Comparison of ENCODE assay signal across 20 cellular contexts in the genomic region with DNA sequence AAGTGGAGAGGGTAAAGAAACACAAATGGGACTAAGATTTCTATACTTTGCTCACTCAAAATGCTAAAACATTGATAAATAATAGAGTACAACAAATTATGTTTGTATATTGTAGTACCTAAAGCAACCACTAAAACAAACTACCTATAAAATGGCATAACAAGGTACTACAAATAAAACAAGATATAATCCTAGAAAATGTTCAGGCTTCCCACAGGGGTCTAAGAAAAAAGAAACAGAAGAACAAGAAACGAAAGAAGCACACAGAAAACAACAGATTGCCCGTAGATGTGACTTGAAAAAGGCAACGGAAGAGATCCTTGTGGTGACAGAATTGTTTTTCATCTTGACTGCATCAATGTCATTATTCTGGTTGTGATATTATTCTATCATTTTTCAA.
DNase-seq lines count a peak whose midpoint lies in the region; ATAC-seq, FAIRE-seq and TF ChIP-seq lines count a peak whose summit lies in the region.
"Had no signal": no experiment of that assay in that cellular context is flagged by ENCODE, and none has a peak within 500 bp of the region (broad histone marks: within the 10 kb centered on the region; RNA-seq: fewer than 3 reads in every experiment).

No MANE protein-coding gene starts in this region.

- H3K4me3 ChIP-seq in left ventricle myocardium inferior, result no peak overlapping the region
- no peak overlapping the region for H3K4me3 ChIP-seq in heart left ventricle
- no peak overlapping the region for H3K4me3 ChIP-seq in astrocyte (ENCODE audit: insufficient read depth, low read depth, low read length)

- no peaks in the 10 kb centered on the region for H3K4me1 Mint-ChIP-seq in astrocyte (ENCODE audit: low read depth, unreplicated experiment)
- no peaks in the 10 kb centered on the region for H3K4me1 Mint-ChIP-seq in activated CD4-positive, alpha-beta memory T cell treated with anti-CD3 and anti-CD28 coated beads, Interleukin-2, amount 10 ng/mL, durations not matched to agents 7 days and 5 days

- H3K36me3 Mint-ChIP-seq in astrocyte (ENCODE audit: low read depth, unreplicated experiment), result no peaks in the 10 kb centered on the region
- H3K36me3 Mint-ChIP-seq in activated CD4-positive, alpha-beta memory T cell treated with anti-CD3 and anti-CD28 coated beads, Interleukin-2, amount 10 ng/mL, durations not matched to agents 7 days and 5 days (ENCODE audit: low read depth), result no peaks in the 10 kb centered on the region

- DNase-seq in left ventricle myocardium inferior (no peak), heart left ventricle (no peak), astrocyte (ENCODE audit: low read depth) (no peak), foreskin keratinocyte (no peak), T-helper 1 cell (no peak), T-helper 9 cell (no peak)
- DNase-seq in activated CD4-positive, alpha-beta memory T cell treated with anti-CD3 and anti-CD28 coated beads, Interleukin-2, amount 10 ng/mL, durations not matched to agents 7 days and 5 days, result no peak
- DNase-seq: AML-193; Calu3; CD4-positive, alpha-beta T cell; DND-41; GDM1; Karpas-422; NCI-H1417 treated with DMSO at 0.1 percent for 48 hours; NCI-H2029; NCI-H2171 treated with DMSO at 0.1 percent for 48 hours; NCI-H82; SHP77 treated with DMSO at 0.1 percent for 48 hours had no signal

- no peak overlapping the region for H3K9ac ChIP-seq in astrocyte (ENCODE audit: low read length)

- no peaks in the 10 kb centered on the region for H4K20me1 ChIP-seq in astrocyte (ENCODE audit: insufficient read depth, low read length)

- no peak overlapping the region for H3K4me2 ChIP-seq in astrocyte (ENCODE audit: low read length)

- H3K9me3 Mint-ChIP-seq in astrocyte (ENCODE audit: unreplicated experiment), result no peaks in the 10 kb centered on the region
- H3K9me3 Mint-ChIP-seq in activated CD4-positive, alpha-beta memory T cell treated with anti-CD3 and anti-CD28 coated beads, Interleukin-2, amount 10 ng/mL, durations not matched to agents 7 days and 5 days, result no peaks in the 10 kb centered on the region

- H3K36me3 ChIP-seq in left ventricle myocardium inferior (no peaks in the 10 kb centered on the region), heart left ventricle (no peaks in the 10 kb centered on the region), astrocyte (ENCODE audit: insufficient read depth, low read length) (no peaks in the 10 kb centered on the region)

- no peak for FAIRE-seq in astrocyte (lab: Jason Lieb, UNC)
- FAIRE-seq: H1 had no signal

- no peak for TF ChIP-seq POLR2A in heart left ventricle (IDR thresholded peaks at IDR 0.05)

- CTCF ChIA-PET in activated CD4-positive, alpha-beta memory T cell treated with anti-CD3 and anti-CD28 coated beads, Interleukin-2, amount 10 ng/mL, durations not matched to agents 7 days and 5 days (lab: Charles Lee), result no interaction called here

- H3K27me3 Mint-ChIP-seq in astrocyte (ENCODE audit: low read depth, unreplicated experiment), result no peaks in the 10 kb centered on the region
- no peaks in the 10 kb centered on the region for H3K27me3 Mint-ChIP-seq in activated CD4-positive, alpha-beta memory T cell treated with anti-CD3 and anti-CD28 coated beads, Interleukin-2, amount 10 ng/mL, durations not matched to agents 7 days and 5 days
- H3K27me3 Mint-ChIP-seq: CD4-positive, alpha-beta T cell had no signal

- intact Hi-C loops in left ventricle myocardium inferior (cut with micrococcal nuclease), result no loop called here
- intact Hi-C loops in heart left ventricle (cut with DNase I), result no loop called here

- no peak overlapping the region for H2AFZ ChIP-seq in astrocyte (ENCODE audit: low read depth, low read length)

- no peak overlapping the region for H3K4me3 Mint-ChIP-seq in astrocyte (ENCODE audit: unreplicated experiment)
- H3K4me3 Mint-ChIP-seq in activated CD4-positive, alpha-beta memory T cell treated with anti-CD3 and anti-CD28 coated beads, Interleukin-2, amount 10 ng/mL, durations not matched to agents 7 days and 5 days, result no peak overlapping the region
- H3K4me3 Mint-ChIP-seq: CD4-positive, alpha-beta T cell had no signal

- no peak overlapping the region for H3K27ac Mint-ChIP-seq in astrocyte (ENCODE audit: unreplicated experiment)
- H3K27ac Mint-ChIP-seq in activated CD4-positive, alpha-beta memory T cell treated with anti-CD3 and anti-CD28 coated beads, Interleukin-2, amount 10 ng/mL, durations not matched to agents 7 days and 5 days, result no peak overlapping the region
- H3K27ac Mint-ChIP-seq: CD4-positive, alpha-beta T cell had no signal

- H3K79me2 ChIP-seq in astrocyte (ENCODE audit: insufficient read depth, low read length), result no peaks in the 10 kb centered on the region

- peak; percentile 26 for TF ChIP-seq CTCF in left ventricle myocardium inferior (IDR thresholded peaks at IDR 0.05; ENCODE audit: borderline replicate concordance)
- TF ChIP-seq CTCF in heart left ventricle (IDR thresholded peaks at IDR 0.05), result peak in 3 of 12 donors; percentile 45 to 54 (median 54)
- TF ChIP-seq CTCF in astrocyte (IDR thresholded peaks at IDR 0.05; ENCODE audit: insufficient read depth, low read depth, low read length), result peak; percentile 6
- TF ChIP-seq CTCF in foreskin keratinocyte (conservative IDR thresholded peaks at IDR 0.05), result peak; percentile 9

- no peaks in the 10 kb centered on the region for H3K4me1 ChIP-seq in left ventricle myocardium inferior
- no peaks in the 10 kb centered on the region for H3K4me1 ChIP-seq in heart left ventricle
- H3K4me1 ChIP-seq in astrocyte (ENCODE audit: insufficient read depth, low read length), result no peaks in the 10 kb centered on the region
- H3K4me1 ChIP-seq in foreskin keratinocyte, result no peaks in the 10 kb centered on the region

- H3K27ac ChIP-seq in left ventricle myocardium inferior (replicated peaks) (no peak overlapping the region), heart left ventricle (no peak overlapping the region), astrocyte (ENCODE audit: low read depth, low read length) (no peak overlapping the region), foreskin keratinocyte (no peak overlapping the region)

- H3K27me3 ChIP-seq in left ventricle myocardium inferior (ENCODE audit: low read depth) (no peaks in the 10 kb centered on the region), heart left ventricle (no peaks in the 10 kb centered on the region), astrocyte (ENCODE audit: insufficient read depth, low read length) (no peaks in the 10 kb centered on the region), foreskin keratinocyte (no peaks in the 10 kb centered on the region)

- ATAC-seq in heart left ventricle (no peak), foreskin keratinocyte (no peak), GM18519 (IDR thresholded peaks at IDR 0.05; ENCODE audit: low FRiP score, unreplicated experiment) (no peak)

- WGBS in heart left ventricle, 4 donors, result 80 to 84% (median 82%) methylated on average over 3 of the region's 3 CpGs

- POLR2A ChIA-PET in activated CD4-positive, alpha-beta memory T cell treated with anti-CD3 and anti-CD28 coated beads, Interleukin-2, amount 10 ng/mL, durations not matched to agents 7 days and 5 days (lab: Charles Lee), result no interaction called here

- H3K9me3 ChIP-seq in left ventricle myocardium inferior (replicated peaks), result peaks cover 10% of the 10 kb centered on the region
- H3K9me3 ChIP-seq in heart left ventricle, result peaks cover 0 to 12% (median 0%) of the 10 kb centered on the region in 12 donors
- H3K9me3 ChIP-seq in astrocyte (ENCODE audit: insufficient read depth, low read depth, low read length), result no peaks in the 10 kb centered on the region
